24 cellular contexts compared by ENCODE assay signal in the genomic region with DNA sequence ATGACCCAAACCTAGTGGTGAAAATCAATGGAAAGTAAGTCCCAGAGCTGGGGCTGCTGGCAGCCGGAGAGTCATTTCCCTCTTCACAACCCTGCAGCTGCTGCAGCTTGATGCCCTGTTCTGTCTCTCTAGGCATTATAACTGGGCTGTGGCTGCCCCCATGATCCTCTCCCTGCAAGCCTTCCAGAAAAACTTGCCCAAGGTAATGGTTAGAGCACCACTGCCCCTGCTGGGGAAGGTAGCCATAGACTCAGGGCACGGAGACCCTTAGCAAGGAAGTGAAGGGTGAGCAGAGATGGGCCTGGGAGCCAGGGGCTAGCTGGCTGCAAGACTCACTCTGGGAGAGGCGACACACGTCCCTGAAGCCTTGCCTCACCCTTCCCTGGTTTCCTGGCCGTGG. TPM values are rescaled to one million over a fixed set of nuclear protein-coding genes. Genes with fewer than 3 reads are reported as not detected.
"Had no signal": no experiment of that assay in that cellular context is flagged by ENCODE, and none has a peak within 500 bp of the region (broad histone marks: within the 10 kb centered on the region; RNA-seq: fewer than 3 reads in every experiment).

No MANE protein-coding gene starts in this region.

- ATAC-seq: activated CD4-positive, CD25-positive, alpha-beta regulatory T cell treated with anti-CD3 and anti-CD28 coated beads, Interleukin-2, amount 50 U/mL, for 24 hours; activated CD8-positive, alpha-beta T cell treated with anti-CD3 and anti-CD28 coated beads, Interleukin-2, amount 10 ng/mL, durations not matched to agents 7 days and 5 days; gastroesophageal sphincter; left ventricle myocardium superior had no signal

- H3K36me3 Mint-ChIP-seq: activated naive CD8-positive, alpha-beta T cell treated with anti-CD3 and anti-CD28 coated beads, Interleukin-2, amount 10 ng/mL, durations not matched to agents 7 days and 5 days; brain; immature natural killer cell had no signal

- H3K4me3 ChIP-seq: coronary artery, gastroesophageal sphincter, heart right ventricle, skin epidermis, suprapubic skin, vagina had no signal

- H3K9me3 ChIP-seq: gastroesophageal sphincter, heart right ventricle, suprapubic skin, vagina had no signal

- H3K27ac Mint-ChIP-seq: activated CD4-positive, alpha-beta T cell treated with anti-CD3 and anti-CD28 coated beads, Interleukin-2, amount 10 ng/mL, durations not matched to agents 7 days and 5 days; activated CD8-positive, alpha-beta T cell treated with anti-CD3 and anti-CD28 coated beads, Interleukin-2, amount 10 ng/mL, durations not matched to agents 7 days and 5 days; activated naive CD8-positive, alpha-beta T cell treated with anti-CD3 and anti-CD28 coated beads, Interleukin-2, amount 10 ng/mL, durations not matched to agents 7 days and 5 days; activated T-cell treated with anti-CD3 and anti-CD28 coated beads, Interleukin-2, amount 50 U/mL, for 24 hours; activated T-helper 2 cell treated with anti-CD3 and anti-CD28 coated beads, Interferon-gamma antibody, Interleukin-2, Interleukin-4, amounts not matched to agents 10 μg/mL and 5 μg/mL and 100 μg/mL, durations not matched to agents 14 hours and 24 hours and 36 hours; brain; immature natural killer cell had no signal

- H3K4me1 Mint-ChIP-seq: activated CD4-positive, alpha-beta T cell treated with anti-CD3 and anti-CD28 coated beads, Interleukin-2, amount 10 ng/mL, durations not matched to agents 7 days and 5 days; activated naive CD8-positive, alpha-beta T cell treated with anti-CD3 and anti-CD28 coated beads, Interleukin-2, amount 10 ng/mL, durations not matched to agents 7 days and 5 days; immature natural killer cell; stimulated activated naive CD8-positive, alpha-beta T cell treated with anti-CD3 and anti-CD28 coated beads, Interleukin-15, amount 100 ng/mL, for 72 hours had no signal

- H3K9me3 Mint-ChIP-seq: activated CD4-positive, alpha-beta T cell treated with anti-CD3 and anti-CD28 coated beads, Interleukin-2, amount 10 ng/mL, durations not matched to agents 7 days and 5 days; activated naive CD8-positive, alpha-beta T cell treated with anti-CD3 and anti-CD28 coated beads, Interleukin-2, amount 10 ng/mL, durations not matched to agents 7 days and 5 days; activated T-cell treated with anti-CD3 and anti-CD28 coated beads, Interleukin-2, amount 50 U/mL, for 24 hours; activated T-helper 2 cell treated with anti-CD3 and anti-CD28 coated beads, Interferon-gamma antibody, Interleukin-2, Interleukin-4, amounts not matched to agents 10 μg/mL and 5 μg/mL and 100 μg/mL, durations not matched to agents 14 hours and 24 hours and 36 hours; brain; immature natural killer cell; stimulated activated naive CD8-positive, alpha-beta T cell treated with anti-CD3 and anti-CD28 coated beads, Interleukin-15, amount 100 ng/mL, for 72 hours had no signal

- H3K27ac ChIP-seq: coronary artery, gastroesophageal sphincter, heart right ventricle, skin epidermis, suprapubic skin, vagina had no signal

- H3K27me3 Mint-ChIP-seq: activated CD4-positive, alpha-beta T cell treated with anti-CD3 and anti-CD28 coated beads, Interleukin-2, amount 10 ng/mL, durations not matched to agents 7 days and 5 days; activated naive CD8-positive, alpha-beta T cell treated with anti-CD3 and anti-CD28 coated beads, Interleukin-2, amount 10 ng/mL, durations not matched to agents 7 days and 5 days; activated T-cell treated with anti-CD3 and anti-CD28 coated beads, Interleukin-2, amount 50 U/mL, for 24 hours; brain; stimulated activated naive CD8-positive, alpha-beta T cell treated with anti-CD3 and anti-CD28 coated beads, Interleukin-15, amount 100 ng/mL, for 72 hours had no signal

- H3K27me3 ChIP-seq: gastroesophageal sphincter, heart right ventricle, suprapubic skin, vagina had no signal

- H3K4me1 ChIP-seq: gastroesophageal sphincter, suprapubic skin had no signal

- DNase-seq: activated CD4-positive, alpha-beta T cell treated with anti-CD3 and anti-CD28 coated beads, Interleukin-2, amount 10 ng/mL, durations not matched to agents 7 days and 5 days; activated CD8-positive, alpha-beta T cell treated with anti-CD3 and anti-CD28 coated beads, Interleukin-2, amount 10 ng/mL, durations not matched to agents 7 days and 5 days; activated naive CD4-positive, alpha-beta T cell treated with Interleukin-2 at 50 U/mL for 16 hours; activated naive CD8-positive, alpha-beta T cell treated with anti-CD3 and anti-CD28 coated beads, Interleukin-2, amount 10 ng/mL, durations not matched to agents 7 days and 5 days; activated T-cell treated with anti-CD3 and anti-CD28 coated beads, Interleukin-2, amount 50 U/mL, for 24 hours; anterior cingulate cortex; central memory CD4-positive, alpha-beta T cell; heart right ventricle; immature natural killer cell; left ventricle myocardium superior; occipital lobe; stimulated activated CD4-positive, alpha-beta T cell treated with anti-CD3 and anti-CD28 coated beads, Interleukin-2, amount 100 ng/mL, for 48 hours; stimulated activated naive CD8-positive, alpha-beta T cell treated with anti-CD3 and anti-CD28 coated beads, Interleukin-15, amount 100 ng/mL, for 72 hours; T-helper 9 cell; trophoblast cell had no signal

- H3K4me3 Mint-ChIP-seq: activated CD4-positive, alpha-beta T cell treated with anti-CD3 and anti-CD28 coated beads, Interleukin-2, amount 10 ng/mL, durations not matched to agents 7 days and 5 days; activated CD8-positive, alpha-beta T cell treated with anti-CD3 and anti-CD28 coated beads, Interleukin-2, amount 10 ng/mL, durations not matched to agents 7 days and 5 days; activated naive CD8-positive, alpha-beta T cell treated with anti-CD3 and anti-CD28 coated beads, Interleukin-2, amount 10 ng/mL, durations not matched to agents 7 days and 5 days; activated T-cell treated with anti-CD3 and anti-CD28 coated beads, Interleukin-2, amount 50 U/mL, for 24 hours; brain; immature natural killer cell; stimulated activated naive CD8-positive, alpha-beta T cell treated with anti-CD3 and anti-CD28 coated beads, Interleukin-15, amount 100 ng/mL, for 72 hours had no signal

RNA-seq across cellular contexts. Expression of a gene that starts 12.0 kb away (rescaled TPM):
- polyA plus RNA-seq: neural cell had no signal

RNA-seq across cellular contexts. Expression of a gene that starts 14.0 kb away (rescaled TPM):
- total RNA-seq: activated CD4-positive, alpha-beta T cell treated with anti-CD3 and anti-CD28 coated beads, Interleukin-2, amount 10 ng/mL, durations not matched to agents 7 days and 5 days; activated CD8-positive, alpha-beta T cell treated with anti-CD3 and anti-CD28 coated beads, Interleukin-2, amount 10 ng/mL, durations not matched to agents 7 days and 5 days; activated naive CD8-positive, alpha-beta T cell treated with anti-CD3 and anti-CD28 coated beads, Interleukin-2, amount 10 ng/mL, durations not matched to agents 7 days and 5 days; activated T-helper 2 cell treated with anti-CD3 and anti-CD28 coated beads, Interferon-gamma antibody, Interleukin-2, Interleukin-4, amounts not matched to agents 10 μg/mL and 5 μg/mL and 100 μg/mL, durations not matched to agents 14 hours and 24 hours and 36 hours had no signal
- polyA plus RNA-seq: immature natural killer cell had no signal
